In the genomic region with DNA sequence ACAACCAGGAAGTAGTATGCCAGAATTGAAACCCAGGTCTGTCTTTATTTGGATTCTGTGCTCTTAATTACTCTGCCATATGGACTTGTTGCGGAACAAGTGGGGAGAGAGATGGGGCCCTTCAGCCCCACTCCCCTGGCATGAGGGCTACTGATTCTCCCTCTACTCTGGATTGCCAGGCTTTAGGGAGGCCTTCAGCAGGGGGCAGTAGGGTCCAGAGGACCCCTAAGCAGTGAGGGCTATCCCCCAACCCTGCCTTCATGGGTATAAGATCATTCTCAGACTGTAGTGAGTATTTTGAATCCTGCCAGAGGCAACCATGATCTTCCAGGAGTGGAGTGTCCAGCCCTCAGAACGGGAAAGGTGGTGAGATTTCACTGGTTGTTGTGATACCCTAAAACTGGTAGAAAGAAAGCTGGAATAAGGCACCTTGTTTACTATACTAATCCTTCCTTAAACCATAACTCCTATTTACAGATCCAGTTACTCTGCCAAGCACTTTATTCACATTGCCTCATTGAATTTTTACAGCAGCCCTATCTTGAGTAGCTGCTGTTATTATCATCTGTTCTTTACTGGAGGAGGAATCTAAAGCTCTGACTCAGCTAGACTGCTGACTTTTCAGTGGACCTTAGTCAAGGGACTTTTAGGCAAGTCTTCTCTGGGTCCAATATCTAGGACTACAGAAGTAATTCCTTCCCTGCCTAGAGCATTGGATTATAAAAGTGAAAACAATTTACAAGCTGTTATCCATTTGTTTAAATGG, we compare ENCODE assay signal across 13 cellular contexts. TPM values are rescaled to one million over a fixed set of nuclear protein-coding genes. Genes with fewer than 3 reads are reported as not detected.
A peak's percentile ranks its signal among the peaks of the same experiment; 100 is the strongest.
DNase-seq lines count a peak whose midpoint lies in the region; ATAC-seq, FAIRE-seq and TF ChIP-seq lines count a peak whose summit lies in the region.
"Had no signal": no experiment of that assay in that cellular context is flagged by ENCODE, and none has a peak within 500 bp of the region (broad histone marks: within the 10 kb centered on the region; RNA-seq: fewer than 3 reads in every experiment).

No MANE protein-coding gene starts in this region.

- H3K79me2 ChIP-seq in K562 (ENCODE audit: control insufficient read depth, insufficient read depth, low read length) = no peaks in the 10 kb centered on the region
- no peaks in the 10 kb centered on the region for H3K79me2 ChIP-seq in smooth muscle cell (ENCODE audit: low read depth)

- intact Hi-C loops in K562 (cut with micrococcal nuclease) = no loop called here

- no peaks in the 10 kb centered on the region for H3K9me1 ChIP-seq in K562 (ENCODE audit: control insufficient read depth, insufficient read depth, low read length)

- POLR2A ChIA-PET in K562 (lab: Yijun Ruan, JAX) = interaction anchor here (0.7 to 1.9 kb wide), 4 partner anchors 11 to 54 kb away, joined by 3 to 17 read pairs (median 4); no protein-coding TSS in a partner anchor

- TF ChIP-seq EP300 in K562 (IDR thresholded peaks at IDR 0.05; ENCODE audit: low read length) = peak; percentile 38; the same call in 1 of the 2 replicates

- H3K9ac ChIP-seq in K562 (ENCODE audit: insufficient read depth in 1 of 2, low read depth in 2 of 2, low read length in 2 of 2) = peak overlapping the region in 1 of 2 experiments; percentile 3; a peak in 2 of 4 replicates
- no peak overlapping the region for H3K9ac ChIP-seq in smooth muscle cell (ENCODE audit: low read depth)

- peak; percentile 73 for FAIRE-seq in K562 (lab: Jason Lieb, UNC)
- FAIRE-seq: GM12892 had no signal

- CTCF ChIA-PET in K562 (lab: Yijun Ruan, JAX; ENCODE audit: low intra/inter-chr PET ratio) = no interaction called here

- H4K20me1 ChIP-seq in K562 (replicated peaks; ENCODE audit: control insufficient read depth, insufficient read depth, low read length) (no peaks in the 10 kb centered on the region), smooth muscle cell (ENCODE audit: low read depth) (no peaks in the 10 kb centered on the region)

- H3K4me1 ChIP-seq in K562 (replicated peaks in 1 of 2; ENCODE audit: control insufficient read depth in 2 of 2, insufficient read depth in 2 of 2, low read length in 2 of 2) (peaks cover 4 to 10% of the 10 kb centered on the region in 2 experiments; a peak in 4 of 5 replicates), right atrium auricular region (no peaks in the 10 kb centered on the region), smooth muscle cell (ENCODE audit: low read depth) (peaks cover 11% of the 10 kb centered on the region)

- H3K36me3 ChIP-seq in K562 (ENCODE audit: control insufficient read depth, insufficient read depth, low read length) (no peaks in the 10 kb centered on the region), right atrium auricular region (no peaks in the 10 kb centered on the region), smooth muscle cell (ENCODE audit: low read depth) (no peaks in the 10 kb centered on the region)

- no peak for TF ChIP-seq RAD21 in K562 (CRISPR knock-in tag; conservative IDR thresholded peaks at IDR 0.05 in 1 of 2, IDR thresholded peaks at IDR 0.05 in 1 of 2)

- ATAC-seq in K562 = peak; percentile 91
- ATAC-seq in GM21528 (IDR thresholded peaks at IDR 0.05; ENCODE audit: low FRiP score, unreplicated experiment) = no peak
- no peak for ATAC-seq in HG03378 (IDR thresholded peaks at IDR 0.05; ENCODE audit: unreplicated experiment)
- ATAC-seq: HCT116 had no signal

- in situ Hi-C loops in K562 (cut with MboI) = no loop called here

- H3F3A ChIP-seq in smooth muscle cell (ENCODE audit: low read depth) = no peaks in the 10 kb centered on the region

- H3K4me3 ChIP-seq in K562 (no peak overlapping the region), right atrium auricular region (no peak overlapping the region), smooth muscle cell (no peak overlapping the region)

- no peak for TF ChIP-seq CTCF in K562 (IDR thresholded peaks at IDR 0.05 in 2 of 3, conservative IDR thresholded peaks at IDR 0.05 in 1 of 3; ENCODE audit: insufficient read depth in 2 of 3, low read depth in 1 of 3, low read length in 3 of 3)
- TF ChIP-seq CTCF in right atrium auricular region (IDR thresholded peaks at IDR 0.05) = no peak
- TF ChIP-seq CTCF in smooth muscle cell (IDR thresholded peaks at IDR 0.05; ENCODE audit: borderline replicate concordance, insufficient read depth, poor library complexity, severe bottlenecking) = no peak

- no TSS peak for BruUV-seq in K562 (replicated peaks; lab: Mats Ljungman, UMichigan)

- DNase-seq in HCEC 1CT (peak; percentile 22), K562 (ENCODE audit: extremely low read depth in 1 of 4, low spot score in 3 of 4) (peak; percentile 28 to 69 (median 50)), right atrium auricular region (ENCODE audit: low spot score) (no peak), smooth muscle cell (lab: John Stamatoyannopoulos, UW; ENCODE audit: unreplicated experiment) (no peak), SW480 (ENCODE audit: low spot score) (no peak)
- DNase-seq: DMS153; effector CD4-positive, alpha-beta T cell; mesendoderm; NCI-H1417 treated with DMSO at 0.1 percent for 48 hours had no signal

- H3K4me2 ChIP-seq in K562 (ENCODE audit: insufficient read depth, low read length) (peak overlapping the region; percentile 15; the same call in 1 of the 2 replicates), smooth muscle cell (no peak overlapping the region)

- H2AFZ ChIP-seq in K562 (ENCODE audit: low read depth, low read length) (peak overlapping the region; percentile 45; the same call in 1 of the 2 replicates), smooth muscle cell (ENCODE audit: low read depth) (no peak overlapping the region)

- no peaks in the 10 kb centered on the region for H3K9me3 ChIP-seq in K562 (replicated peaks; ENCODE audit: control insufficient read depth, insufficient read depth, low read depth, low read length)
- H3K9me3 ChIP-seq in right atrium auricular region = no peaks in the 10 kb centered on the region
- no peaks in the 10 kb centered on the region for H3K9me3 ChIP-seq in smooth muscle cell (replicated peaks; ENCODE audit: low read depth)

- 48% methylated on average over 2 of the region's 2 CpGs for WGBS in K562 (ENCODE audit: insufficient coverage, low coverage, missing lambda C conversion rate)
- WGBS in smooth muscle cell (ENCODE audit: low lambda C conversion rate) = 30% methylated on average over 2 of the region's 2 CpGs

- no peak for TF ChIP-seq POLR2A in K562 (conservative IDR thresholded peaks at IDR 0.05)

- no peaks in the 10 kb centered on the region for H3K27me3 ChIP-seq in K562 (ENCODE audit: control insufficient read depth in 2 of 2, insufficient read depth in 2 of 2, low read length in 2 of 2)
- no peaks in the 10 kb centered on the region for H3K27me3 ChIP-seq in right atrium auricular region
- no peaks in the 10 kb centered on the region for H3K27me3 ChIP-seq in smooth muscle cell (ENCODE audit: low read depth)

- H3K27ac ChIP-seq in K562 (ENCODE audit: extremely low read depth, low read depth, low read length) (peak overlapping the region; percentile 1; the same call in 1 of the 3 replicates), right atrium auricular region (peak overlapping the region; percentile 37 to 67), smooth muscle cell (ENCODE audit: low read depth) (peak overlapping the region; percentile 30)

TF ChIP-seq in K562, 482 proteins besides CTCF, POLR2A, EP300 and RAD21 (continues in another document):
- TF ChIP-seq NR2C1 (IDR thresholded peaks at IDR 0.05) (no peak), NR2C1 (tag; IDR thresholded peaks at IDR 0.05) (no peak), ZNF436 (CRISPR knock-in tag; IDR thresholded peaks at IDR 0.05) (no peak), MTA3 (IDR thresholded peaks at IDR 0.05; ENCODE audit: borderline replicate concordance) (peak; percentile 19; the same call in 1 of the 2 replicates), KHSRP (IDR thresholded peaks at IDR 0.05) (no peak)

RNA-seq across cellular contexts. Expression of a gene that starts 31.3 kb away (rescaled TPM):
- 329 and 371 TPM in 2 replicates for total RNA-seq in K562 (2011; cell fraction: chromatin; rRNA removed; ENCODE audit: low replicate concordance)
- total RNA-seq in K562 (2011; cell fraction: nucleolus; rRNA removed) = 172 and 190 TPM in 2 replicates
- total RNA-seq in K562 (2011; cell fraction: nucleoplasm; rRNA removed) = 207 and 246 TPM in 2 replicates
- total RNA-seq in K562 (2014; rRNA removed) (80.4 and 108 TPM in 2 replicates), K562 (2014; rRNA removed; fragmentation: Illumina TruSeq; extraction: Trizol) (103 and 123 TPM in 2 replicates), K562 (2015; rRNA removed; fragmentation: Illumina TruSeq; extraction: Trizol) (92.0 and 99.1 TPM in 2 replicates), K562 (2021) (267 and 300 TPM in 2 replicates), right atrium auricular region (10 to 100 TPM; 92.4 to 98.1 TPM), smooth muscle cell (44.1 and 44.9 TPM in 2 replicates)
- polyA plus RNA-seq in K562 (2011; rRNA removed) (74.2 and 82.6 TPM in 2 replicates), K562 (2014; fragmentation: Illumina TruSeq; extraction: Trizol) (184 and 201 TPM in 2 replicates), K562 (2014; fragmentation: Nextera tagmentation; extraction: Ambion mirVana) (10 to 100 TPM; 22.6 to 54.7 TPM), K562 (2014; rRNA removed) (113 and 114 TPM in 2 replicates), smooth muscle cell (31.3 and 47.4 TPM in 2 replicates)
- polyA plus RNA-seq in K562 (2011; cell fraction: cytosol; rRNA removed) = 50.4 and 50.8 TPM in 2 replicates
- 249 and 279 TPM in 2 replicates for polyA plus RNA-seq in K562 (2011; cell fraction: nucleus; rRNA removed)
- polyA plus RNA-seq in K562 (2012) = 72.9 and 116 TPM in 2 replicates
- polyA minus RNA-seq in K562 (2011; rRNA and poly(A)+ RNA removed) = 95.4 and 99.1 TPM in 2 replicates
- polyA minus RNA-seq in K562 (2011; cell fraction: cytosol; rRNA and poly(A)+ RNA removed) = 92.4 and 104 TPM in 2 replicates
- polyA minus RNA-seq in K562 (2011; cell fraction: nucleus; rRNA and poly(A)+ RNA removed) = 77.0 and 118 TPM in 2 replicates

Comparison
In these comparisons a context has a peak if more than half of its experiments do, and no peak if none do; other contexts are left out.
1. DNase-seq: peak in HCEC 1CT (single experiment) and K562 (4 of 4); none in right atrium auricular region (single experiment), smooth muscle cell (single experiment) and SW480 (single experiment).
2. H3K27ac ChIP-seq: peak in every context shown above with its lines; median percentile 52 in right atrium auricular region; 30 in smooth muscle cell; 1 in K562.